8 cellular contexts compared by ENCODE assay signal in the genomic region with DNA sequence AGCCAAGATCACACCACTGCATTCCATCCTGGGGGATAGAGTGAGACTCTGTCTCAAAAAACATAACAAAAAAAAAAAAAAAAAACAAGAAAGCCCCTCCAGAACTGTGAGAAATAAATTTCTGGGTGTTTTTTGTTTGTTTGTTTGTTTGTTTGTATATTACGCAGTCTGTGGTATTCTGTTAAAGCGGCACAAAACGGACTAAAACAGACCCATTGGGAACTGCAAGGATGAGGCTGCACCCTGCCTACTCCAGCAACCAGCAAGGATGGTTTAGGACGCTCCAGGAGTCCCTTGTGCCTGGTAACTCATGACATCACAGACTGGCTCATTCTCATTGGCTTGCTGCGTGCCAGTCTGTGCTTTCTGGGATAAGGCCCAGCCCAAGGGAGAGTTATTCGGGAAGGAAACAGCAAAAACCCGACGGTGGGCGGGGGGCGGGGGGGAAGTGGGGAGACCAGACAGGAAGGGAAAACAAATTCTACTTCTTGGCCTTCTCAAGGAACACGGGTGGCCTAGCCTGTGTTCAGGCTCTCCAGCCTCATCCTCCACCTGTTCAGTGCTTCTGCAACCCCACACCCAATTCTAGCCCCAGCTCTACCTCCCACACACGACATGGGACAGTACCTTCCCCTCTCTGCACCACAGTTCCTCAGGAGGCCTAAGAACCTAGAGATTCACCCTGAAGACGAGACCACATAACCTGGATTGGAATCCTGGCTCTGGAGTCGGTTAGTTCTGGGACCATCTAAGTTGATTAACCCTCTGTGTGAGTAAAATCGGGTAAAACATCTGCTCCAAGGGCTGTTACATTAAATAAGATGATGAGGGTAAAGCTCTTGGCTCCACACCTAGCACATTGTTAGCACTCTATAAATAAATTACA. TPM values are rescaled to one million over a fixed set of nuclear protein-coding genes. Genes with fewer than 3 reads are reported as not detected.
A peak's percentile ranks its signal among the peaks of the same experiment; 100 is the strongest.
DNase-seq lines count a peak whose midpoint lies in the region; ATAC-seq lines count a peak whose summit lies in the region.

No MANE protein-coding gene starts in this region.

- H3K4me3 Mint-ChIP-seq in activated naive CD8-positive, alpha-beta T cell treated with anti-CD3 and anti-CD28 coated beads, Interleukin-2, amount 50 U/mL, for 24 hours, result peak overlapping the region; percentile 98

- H3K27me3 Mint-ChIP-seq in activated naive CD8-positive, alpha-beta T cell treated with anti-CD3 and anti-CD28 coated beads, Interleukin-2, amount 50 U/mL, for 24 hours, result no peaks in the 10 kb centered on the region

- H3K9me3 Mint-ChIP-seq in activated naive CD8-positive, alpha-beta T cell treated with anti-CD3 and anti-CD28 coated beads, Interleukin-2, amount 50 U/mL, for 24 hours, result no peaks in the 10 kb centered on the region

- peaks cover 38% of the 10 kb centered on the region for H3K36me3 Mint-ChIP-seq in activated naive CD8-positive, alpha-beta T cell treated with anti-CD3 and anti-CD28 coated beads, Interleukin-2, amount 50 U/mL, for 24 hours (ENCODE audit: low read depth)

- H3K4me1 Mint-ChIP-seq in activated naive CD8-positive, alpha-beta T cell treated with anti-CD3 and anti-CD28 coated beads, Interleukin-2, amount 50 U/mL, for 24 hours, result peaks cover 51% of the 10 kb centered on the region

- H3K27ac Mint-ChIP-seq in activated naive CD8-positive, alpha-beta T cell treated with anti-CD3 and anti-CD28 coated beads, Interleukin-2, amount 50 U/mL, for 24 hours, result peak overlapping the region; percentile 99

- intact Hi-C loops in Right ventricle myocardium inferior (cut with DNase I), result no loop called here

- DNase-seq in EH (ENCODE audit: low read depth), result peak; percentile 91
- DNase-seq in LHCN-M2 (ENCODE audit: low read depth), result peak; percentile 86
- peak; percentile 89 for DNase-seq in RKO (ENCODE audit: low spot score)
- DNase-seq in activated naive CD8-positive, alpha-beta T cell treated with anti-CD3 and anti-CD28 coated beads, Interleukin-2, amount 50 U/mL, for 24 hours, result peak; percentile 50
- peak; percentile 79 for DNase-seq in Right ventricle myocardium inferior (ENCODE audit: missing footprints)
- peak; percentile 15 to 93 (median 74) for DNase-seq in nucleus accumbens (lab: John Stamatoyannopoulos, UW)

- ATAC-seq in GM21723 (IDR thresholded peaks at IDR 0.05; ENCODE audit: unreplicated experiment) (peak; percentile 42), Right ventricle myocardium inferior (peak; percentile 90), HG03469 (IDR thresholded peaks at IDR 0.05; ENCODE audit: unreplicated experiment) (no peak)
- ATAC-seq in activated naive CD8-positive, alpha-beta T cell treated with anti-CD3 and anti-CD28 coated beads, Interleukin-2, amount 50 U/mL, for 24 hours, result peak; percentile 35

RNA-seq across cellular contexts. Expression of a gene that starts 2.8 kb away (rescaled TPM):
- total RNA-seq in LHCN-M2 (2014; rRNA removed) (1.1 and 2.6 TPM in 2 replicates), Right ventricle myocardium inferior (327 TPM)
- polyA plus RNA-seq in LHCN-M2 (2012), result 0.22 TPM

RNA-seq across cellular contexts. Expression of a gene that starts 39.7 kb away (rescaled TPM):
- total RNA-seq in LHCN-M2 (2014; rRNA removed) (2,061 and 2,574 TPM in 2 replicates), Right ventricle myocardium inferior (1,267 TPM)
- 3,886 TPM for polyA plus RNA-seq in LHCN-M2 (2012)

RNA-seq across cellular contexts. Expression of a gene that starts 52.4 kb away (rescaled TPM):
- 40.1 and 42.3 TPM in 2 replicates for total RNA-seq in LHCN-M2 (2014; rRNA removed)
- 21.8 TPM for polyA plus RNA-seq in LHCN-M2 (2012)
- 17.8 TPM for total RNA-seq in Right ventricle myocardium inferior

Comparison
In these comparisons a context has a peak if more than half of its experiments do, and no peak if none do; other contexts are left out.
1. RNA of a gene that starts 2.8 kb away (total RNA-seq): 327 TPM in Right ventricle myocardium inferior (single experiment); 1.1 to 2.6 TPM in LHCN-M2; every median in the first group is over 10 times any median in the second.
2. Peak in every context shown above with its lines, with median percentiles within 50 percentile points of each other: DNase-seq.